ENCODE assay signal across 1 cellular context in the genomic region with DNA sequence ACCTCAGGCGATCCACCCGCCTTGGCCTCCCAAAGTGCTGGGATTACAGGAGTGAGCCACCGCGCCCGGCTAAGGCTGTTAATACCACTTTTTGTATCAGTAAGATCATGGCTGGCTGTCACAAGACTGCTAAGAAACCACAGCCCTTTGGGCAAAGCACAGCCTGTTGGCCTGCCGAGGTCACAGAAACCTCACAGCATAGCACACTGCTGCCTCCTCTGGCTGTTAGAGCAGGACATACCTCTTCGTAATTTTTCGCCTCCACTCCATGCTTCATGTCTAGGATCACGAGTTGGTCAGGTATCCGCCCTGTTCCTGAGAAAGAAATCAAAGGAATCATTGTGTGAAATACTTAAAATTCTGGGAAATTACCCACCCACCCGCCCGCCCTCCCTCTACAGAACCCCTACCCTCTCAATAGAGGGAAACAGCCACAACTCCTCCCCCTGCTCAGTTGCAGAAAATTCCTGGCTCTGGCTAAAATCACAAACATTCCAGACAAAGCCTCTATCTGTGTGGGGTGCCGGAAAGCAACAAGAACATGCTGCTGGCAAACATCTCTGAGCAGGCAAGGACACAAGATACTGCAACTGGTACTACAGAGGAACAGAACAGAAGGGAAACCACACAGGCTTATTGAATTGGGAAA.
TF ChIP-seq lines count a peak whose summit lies in the region.

No MANE protein-coding gene starts in this region.

TF ChIP-seq in HepG2, 621 proteins besides CTCF, POLR2A, EP300 and RAD21 (continued from another document):
- TF ChIP-seq, protein P1, sequence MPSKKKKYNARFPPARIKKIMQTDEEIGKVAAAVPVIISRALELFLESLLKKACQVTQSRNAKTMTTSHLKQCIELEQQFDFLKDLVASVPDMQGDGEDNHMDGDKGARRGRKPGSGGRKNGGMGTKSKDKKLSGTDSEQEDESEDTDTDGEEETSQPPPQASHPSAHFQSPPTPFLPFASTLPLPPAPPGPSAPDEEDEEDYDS (CRISPR knock-in tag; IDR thresholded peaks at IDR 0.05), result peak; percentile 47; the same call in 1 of the 2 replicates
- no peak for TF ChIP-seq BRCA1 (CRISPR knock-in tag; IDR thresholded peaks at IDR 0.05)
- TF ChIP-seq ASH2L (IDR thresholded peaks at IDR 0.05; ENCODE audit: insufficient read length, low read depth, low read length), result peak; percentile 32
- no peak; the same call in 1 of the 2 replicates for TF ChIP-seq RXRB (CRISPR knock-in tag; IDR thresholded peaks at IDR 0.05; ENCODE audit: borderline replicate concordance)
- no peak for TF ChIP-seq AGO1 (IDR thresholded peaks at IDR 0.05; ENCODE audit: low read depth, low read length, poor library complexity, severe bottlenecking)
- 0 out of 2 replicates have a peak, but pooled peaks have one; percentile 3 for TF ChIP-seq CEBPG (CRISPR knock-in tag; IDR thresholded peaks at IDR 0.05)
- 0 out of 2 replicates have a peak, but pooled peaks have one; percentile 49 for TF ChIP-seq ZNF350 (CRISPR knock-in tag; IDR thresholded peaks at IDR 0.05; ENCODE audit: borderline replicate concordance, low read depth)
- TF ChIP-seq ZC3H13 (CRISPR knock-in tag; IDR thresholded peaks at IDR 0.05), result no peak
- peak; percentile 36; the same call in 1 of the 2 replicates for TF ChIP-seq SIX4 (CRISPR knock-in tag; IDR thresholded peaks at IDR 0.05)
- TF ChIP-seq NR2F6 (IDR thresholded peaks at IDR 0.05), result peak; percentile 13; the same call in 1 of the 2 replicates
- peak; percentile 63; the same call in 1 of the 2 replicates for TF ChIP-seq NR2F6 (CRISPR knock-in tag; IDR thresholded peaks at IDR 0.05)
- TF ChIP-seq ZMYM2 (CRISPR knock-in tag; IDR thresholded peaks at IDR 0.05), result 0 out of 2 replicates have a peak, but pooled peaks have one; percentile 11
- peak; percentile 39 for TF ChIP-seq STAG1 (CRISPR knock-in tag; IDR thresholded peaks at IDR 0.05)
- TF ChIP-seq, protein P2, sequence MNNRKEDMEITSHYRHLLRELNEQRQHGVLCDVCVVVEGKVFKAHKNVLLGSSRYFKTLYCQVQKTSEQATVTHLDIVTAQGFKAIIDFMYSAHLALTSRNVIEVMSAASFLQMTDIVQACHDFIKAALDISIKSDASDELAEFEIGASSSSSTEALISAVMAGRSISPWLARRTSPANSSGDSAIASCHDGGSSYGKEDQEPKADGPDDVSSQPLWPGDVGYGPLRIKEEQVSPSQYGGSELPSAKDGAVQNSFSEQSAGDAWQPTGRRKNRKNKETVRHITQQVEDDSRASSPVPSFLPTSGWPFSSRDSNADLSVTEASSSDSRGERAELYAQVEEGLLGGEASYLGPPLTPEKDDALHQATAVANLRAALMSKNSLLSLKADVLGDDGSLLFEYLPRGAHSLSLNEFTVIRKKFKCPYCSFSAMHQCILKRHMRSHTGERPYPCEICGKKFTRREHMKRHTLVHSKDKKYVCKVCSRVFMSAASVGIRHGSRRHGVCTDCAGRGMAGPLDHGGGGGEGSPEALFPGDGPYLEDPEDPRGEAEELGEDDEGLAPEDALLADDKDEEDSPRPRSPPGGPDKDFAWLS (CRISPR knock-in tag; IDR thresholded peaks at IDR 0.05; ENCODE audit: borderline replicate concordance), result no peak
- no peak for TF ChIP-seq PITX1 (CRISPR knock-in tag; IDR thresholded peaks at IDR 0.05)
- no peak for TF ChIP-seq NR2F2 (IDR thresholded peaks at IDR 0.05; ENCODE audit: borderline replicate concordance, low read depth)
- peak; percentile 35; the same call in 1 of the 2 replicates for TF ChIP-seq ZFX (CRISPR knock-in tag; IDR thresholded peaks at IDR 0.05; ENCODE audit: low read depth)
- TF ChIP-seq ZNF891 (CRISPR knock-in tag; IDR thresholded peaks at IDR 0.05), result 0 out of 2 replicates have a peak, but pooled peaks have one; percentile 21
- no peak for TF ChIP-seq SP140L (CRISPR knock-in tag; IDR thresholded peaks at IDR 0.05; ENCODE audit: borderline replicate concordance)
- TF ChIP-seq, protein P3, sequence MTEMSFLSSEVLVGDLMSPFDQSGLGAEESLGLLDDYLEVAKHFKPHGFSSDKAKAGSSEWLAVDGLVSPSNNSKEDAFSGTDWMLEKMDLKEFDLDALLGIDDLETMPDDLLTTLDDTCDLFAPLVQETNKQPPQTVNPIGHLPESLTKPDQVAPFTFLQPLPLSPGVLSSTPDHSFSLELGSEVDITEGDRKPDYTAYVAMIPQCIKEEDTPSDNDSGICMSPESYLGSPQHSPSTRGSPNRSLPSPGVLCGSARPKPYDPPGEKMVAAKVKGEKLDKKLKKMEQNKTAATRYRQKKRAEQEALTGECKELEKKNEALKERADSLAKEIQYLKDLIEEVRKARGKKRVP (CRISPR knock-in tag; IDR thresholded peaks at IDR 0.05), result 0 out of 4 replicates have a peak, but pooled peaks of 1 of the 2 experiments have one; percentile 46
- peak; percentile 50; the same call in 1 of the 2 replicates for TF ChIP-seq SALL1 (CRISPR knock-in tag; IDR thresholded peaks at IDR 0.05)
- TF ChIP-seq, protein P4, sequence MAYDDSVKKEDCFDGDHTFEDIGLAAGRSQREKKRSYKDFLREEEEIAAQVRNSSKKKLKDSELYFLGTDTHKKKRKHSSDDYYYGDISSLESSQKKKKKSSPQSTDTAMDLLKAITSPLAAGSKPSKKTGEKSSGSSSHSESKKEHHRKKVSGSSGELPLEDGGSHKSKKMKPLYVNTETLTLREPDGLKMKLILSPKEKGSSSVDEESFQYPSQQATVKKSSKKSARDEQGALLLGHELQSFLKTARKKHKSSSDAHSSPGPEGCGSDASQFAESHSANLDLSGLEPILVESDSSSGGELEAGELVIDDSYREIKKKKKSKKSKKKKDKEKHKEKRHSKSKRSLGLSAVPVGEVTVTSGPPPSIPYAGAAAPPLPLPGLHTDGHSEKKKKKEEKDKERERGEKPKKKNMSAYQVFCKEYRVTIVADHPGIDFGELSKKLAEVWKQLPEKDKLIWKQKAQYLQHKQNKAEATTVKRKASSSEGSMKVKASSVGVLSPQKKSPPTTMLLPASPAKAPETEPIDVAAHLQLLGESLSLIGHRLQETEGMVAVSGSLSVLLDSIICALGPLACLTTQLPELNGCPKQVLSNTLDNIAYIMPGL (CRISPR knock-in tag; IDR thresholded peaks at IDR 0.05; ENCODE audit: borderline replicate concordance in 1 of 2, low read depth in 1 of 2), result peak; percentile 22 to 77; a peak in 2 of 4 replicates
- TF ChIP-seq ATAD3A (CRISPR knock-in tag; IDR thresholded peaks at IDR 0.05), result no peak
- no peak for TF ChIP-seq ZFP90 (CRISPR knock-in tag; IDR thresholded peaks at IDR 0.05; ENCODE audit: borderline replicate concordance)
- TF ChIP-seq ZMYM3 (CRISPR knock-in tag; IDR thresholded peaks at IDR 0.05), result peak; percentile 15; the same call in 1 of the 2 replicates
- TF ChIP-seq ZNF672 (CRISPR knock-in tag; IDR thresholded peaks at IDR 0.05), result no peak
- TF ChIP-seq, protein P5, sequence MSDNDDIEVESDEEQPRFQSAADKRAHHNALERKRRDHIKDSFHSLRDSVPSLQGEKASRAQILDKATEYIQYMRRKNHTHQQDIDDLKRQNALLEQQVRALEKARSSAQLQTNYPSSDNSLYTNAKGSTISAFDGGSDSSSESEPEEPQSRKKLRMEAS (IDR thresholded peaks at IDR 0.05), result 0 out of 2 replicates have a peak, but pooled peaks have one; percentile 27
- TF ChIP-seq ZFYVE20 (CRISPR knock-in tag; IDR thresholded peaks at IDR 0.05; ENCODE audit: borderline replicate concordance, low read depth), result no peak
- TF ChIP-seq ZNF772 (CRISPR knock-in tag; IDR thresholded peaks at IDR 0.05), result no peak
- TF ChIP-seq XRCC5 (optimal IDR thresholded peaks at IDR 0.05; ENCODE audit: low read length), result peak; percentile 28
- no peak for TF ChIP-seq MEF2D (CRISPR knock-in tag; IDR thresholded peaks at IDR 0.05)
- peak; percentile 58 for TF ChIP-seq GATAD2A (CRISPR knock-in tag; IDR thresholded peaks at IDR 0.05)
- TF ChIP-seq ZNF292 (CRISPR knock-in tag; IDR thresholded peaks at IDR 0.05; ENCODE audit: borderline replicate concordance, low read depth), result peak; percentile 38
- no peak for TF ChIP-seq SRF (IDR thresholded peaks at IDR 0.05; ENCODE audit: low read depth, low read length)
- TF ChIP-seq, protein P6, sequence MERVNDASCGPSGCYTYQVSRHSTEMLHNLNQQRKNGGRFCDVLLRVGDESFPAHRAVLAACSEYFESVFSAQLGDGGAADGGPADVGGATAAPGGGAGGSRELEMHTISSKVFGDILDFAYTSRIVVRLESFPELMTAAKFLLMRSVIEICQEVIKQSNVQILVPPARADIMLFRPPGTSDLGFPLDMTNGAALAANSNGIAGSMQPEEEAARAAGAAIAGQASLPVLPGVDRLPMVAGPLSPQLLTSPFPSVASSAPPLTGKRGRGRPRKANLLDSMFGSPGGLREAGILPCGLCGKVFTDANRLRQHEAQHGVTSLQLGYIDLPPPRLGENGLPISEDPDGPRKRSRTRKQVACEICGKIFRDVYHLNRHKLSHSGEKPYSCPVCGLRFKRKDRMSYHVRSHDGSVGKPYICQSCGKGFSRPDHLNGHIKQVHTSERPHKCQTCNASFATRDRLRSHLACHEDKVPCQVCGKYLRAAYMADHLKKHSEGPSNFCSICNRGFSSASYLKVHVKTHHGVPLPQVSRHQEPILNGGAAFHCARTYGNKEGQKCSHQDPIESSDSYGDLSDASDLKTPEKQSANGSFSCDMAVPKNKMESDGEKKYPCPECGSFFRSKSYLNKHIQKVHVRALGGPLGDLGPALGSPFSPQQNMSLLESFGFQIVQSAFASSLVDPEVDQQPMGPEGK (CRISPR knock-in tag; IDR thresholded peaks at IDR 0.05), result peak; percentile 25; the same call in 1 of the 2 replicates
- TF ChIP-seq BRD4 (CRISPR knock-in tag; IDR thresholded peaks at IDR 0.05), result no peak
- TF ChIP-seq, protein P7, sequence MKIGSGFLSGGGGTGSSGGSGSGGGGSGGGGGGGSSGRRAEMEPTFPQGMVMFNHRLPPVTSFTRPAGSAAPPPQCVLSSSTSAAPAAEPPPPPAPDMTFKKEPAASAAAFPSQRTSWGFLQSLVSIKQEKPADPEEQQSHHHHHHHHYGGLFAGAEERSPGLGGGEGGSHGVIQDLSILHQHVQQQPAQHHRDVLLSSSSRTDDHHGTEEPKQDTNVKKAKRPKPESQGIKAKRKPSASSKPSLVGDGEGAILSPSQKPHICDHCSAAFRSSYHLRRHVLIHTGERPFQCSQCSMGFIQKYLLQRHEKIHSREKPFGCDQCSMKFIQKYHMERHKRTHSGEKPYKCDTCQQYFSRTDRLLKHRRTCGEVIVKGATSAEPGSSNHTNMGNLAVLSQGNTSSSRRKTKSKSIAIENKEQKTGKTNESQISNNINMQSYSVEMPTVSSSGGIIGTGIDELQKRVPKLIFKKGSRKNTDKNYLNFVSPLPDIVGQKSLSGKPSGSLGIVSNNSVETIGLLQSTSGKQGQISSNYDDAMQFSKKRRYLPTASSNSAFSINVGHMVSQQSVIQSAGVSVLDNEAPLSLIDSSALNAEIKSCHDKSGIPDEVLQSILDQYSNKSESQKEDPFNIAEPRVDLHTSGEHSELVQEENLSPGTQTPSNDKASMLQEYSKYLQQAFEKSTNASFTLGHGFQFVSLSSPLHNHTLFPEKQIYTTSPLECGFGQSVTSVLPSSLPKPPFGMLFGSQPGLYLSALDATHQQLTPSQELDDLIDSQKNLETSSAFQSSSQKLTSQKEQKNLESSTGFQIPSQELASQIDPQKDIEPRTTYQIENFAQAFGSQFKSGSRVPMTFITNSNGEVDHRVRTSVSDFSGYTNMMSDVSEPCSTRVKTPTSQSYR (CRISPR knock-in tag; IDR thresholded peaks at IDR 0.05; ENCODE audit: borderline replicate concordance), result peak; percentile 62; the same call in 1 of the 2 replicates
- TF ChIP-seq ZNF33A (CRISPR knock-in tag; IDR thresholded peaks at IDR 0.05; ENCODE audit: borderline replicate concordance), result no peak
